Comparison of ENCODE assay signal across 10 cellular contexts in the genomic region with DNA sequence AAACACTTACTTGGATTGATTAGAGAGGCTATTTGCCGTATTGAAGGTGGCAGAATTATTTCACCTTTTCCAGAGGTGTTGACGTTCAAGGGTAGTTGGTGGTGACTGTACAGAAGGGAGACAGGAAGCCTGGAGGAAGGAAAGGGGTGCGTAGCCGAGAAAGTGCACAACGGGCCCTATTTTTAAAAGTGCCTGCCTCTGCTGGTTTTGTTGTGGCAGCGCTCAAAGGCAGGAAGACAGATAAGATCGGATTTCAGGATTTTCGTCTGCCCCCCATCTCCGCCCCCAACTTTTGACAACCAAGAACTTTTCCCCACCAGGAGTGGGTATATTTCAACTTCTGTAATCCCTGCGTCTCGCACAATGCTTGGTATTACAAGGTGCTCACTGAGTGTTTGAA. TPM values are rescaled to one million over a fixed set of nuclear protein-coding genes. Genes with fewer than 3 reads are reported as not detected.
DNase-seq lines count a peak whose midpoint lies in the region; ATAC-seq and TF ChIP-seq lines count a peak whose summit lies in the region.
"Had no signal": no experiment of that assay in that cellular context is flagged by ENCODE, and none has a peak within 500 bp of the region (broad histone marks: within the 10 kb centered on the region; RNA-seq: fewer than 3 reads in every experiment).

No MANE protein-coding gene starts in this region.

- TF ChIP-seq EP300 in esophagus muscularis mucosa (IDR thresholded peaks at IDR 0.05) (no peak), suprapubic skin (IDR thresholded peaks at IDR 0.05) (no peak)

- H3K27ac ChIP-seq in cardiac muscle cell = peak overlapping the region; percentile 1
- H3K27ac ChIP-seq in right cardiac atrium (ENCODE audit: low read length) = no peak overlapping the region
- peak overlapping the region; percentile 79 to 88 (median 83) for H3K27ac ChIP-seq in esophagus muscularis mucosa (replicated peaks in 1 of 4)
- H3K27ac ChIP-seq in suprapubic skin = peak overlapping the region; percentile 11
- no peak overlapping the region for H3K27ac ChIP-seq in prostate gland

- TF ChIP-seq CTCF in cardiac muscle cell (IDR thresholded peaks at IDR 0.05; ENCODE audit: low read depth, low read length) = no peak
- TF ChIP-seq CTCF in esophagus muscularis mucosa (IDR thresholded peaks at IDR 0.05) = no peak
- no peak for TF ChIP-seq CTCF in suprapubic skin (IDR thresholded peaks at IDR 0.05)
- no peak for TF ChIP-seq CTCF in prostate gland (IDR thresholded peaks at IDR 0.05)

- H3K36me3 ChIP-seq in cardiac muscle cell = no peaks in the 10 kb centered on the region
- no peaks in the 10 kb centered on the region for H3K36me3 ChIP-seq in esophagus muscularis mucosa
- H3K36me3 ChIP-seq in suprapubic skin = no peaks in the 10 kb centered on the region
- H3K36me3 ChIP-seq in prostate gland = no peaks in the 10 kb centered on the region

- 45% methylated on average over 11 of the region's 11 CpGs for WGBS in right cardiac atrium
- WGBS in esophagus muscularis mucosa = 59% methylated on average over 11 of the region's 11 CpGs
- 76% methylated on average over 11 of the region's 11 CpGs for WGBS in suprapubic skin
- 58% methylated on average over 11 of the region's 11 CpGs for WGBS in prostate gland

- TF ChIP-seq POLR2A in esophagus muscularis mucosa (IDR thresholded peaks at IDR 0.05; ENCODE audit: low read depth) (no peak), suprapubic skin (IDR thresholded peaks at IDR 0.05) (no peak), prostate gland (IDR thresholded peaks at IDR 0.05) (no peak)

- H3K27me3 ChIP-seq in cardiac muscle cell = no peaks in the 10 kb centered on the region
- no peaks in the 10 kb centered on the region for H3K27me3 ChIP-seq in right cardiac atrium (ENCODE audit: control insufficient read depth, insufficient read depth)
- no peaks in the 10 kb centered on the region for H3K27me3 ChIP-seq in esophagus muscularis mucosa
- H3K27me3 ChIP-seq in suprapubic skin = no peaks in the 10 kb centered on the region
- no peaks in the 10 kb centered on the region for H3K27me3 ChIP-seq in prostate gland (replicated peaks; ENCODE audit: insufficient read depth)
- H3K27me3 ChIP-seq: MG63 had no signal

- H3K9me3 ChIP-seq in cardiac muscle cell (ENCODE audit: low read depth) (no peaks in the 10 kb centered on the region), right cardiac atrium (ENCODE audit: control insufficient read depth, low read length) (no peaks in the 10 kb centered on the region), esophagus muscularis mucosa (no peaks in the 10 kb centered on the region), suprapubic skin (no peaks in the 10 kb centered on the region), prostate gland (no peaks in the 10 kb centered on the region)
- H3K9me3 ChIP-seq: MG63 had no signal

- peaks cover 31% of the 10 kb centered on the region for H3K4me1 ChIP-seq in cardiac muscle cell (ENCODE audit: low read depth)
- peaks cover 47% of the 10 kb centered on the region for H3K4me1 ChIP-seq in right cardiac atrium (ENCODE audit: control insufficient read depth, insufficient read depth, low read length)
- H3K4me1 ChIP-seq in esophagus muscularis mucosa = peaks cover 70 to 98% (median 93%) of the 10 kb centered on the region in 4 donors
- H3K4me1 ChIP-seq in suprapubic skin = peaks cover 91% of the 10 kb centered on the region
- H3K4me1 ChIP-seq in prostate gland (replicated peaks) = peaks cover 25% of the 10 kb centered on the region

- H3K4me3 ChIP-seq in cardiac muscle cell (no peak overlapping the region), right cardiac atrium (ENCODE audit: low read length) (no peak overlapping the region), esophagus muscularis mucosa (no peak overlapping the region), suprapubic skin (no peak overlapping the region), prostate gland (no peak overlapping the region)
- H3K4me3 ChIP-seq: MG63 had no signal

- no peak for DNase-seq in cardiac muscle cell (ENCODE audit: low read depth in 1 of 2, low spot score in 1 of 2)
- DNase-seq in right cardiac atrium = no peak
- peak in 3 of 5 donors; percentile 26 to 43 (median 37) for DNase-seq in T-helper 1 cell
- DNase-seq in esophagus muscularis mucosa (ENCODE audit: extremely low spot score) = no peak
- no peak for DNase-seq in suprapubic skin (ENCODE audit: low spot score in 2 of 2)
- DNase-seq in prostate gland (ENCODE audit: low spot score) = no peak
- DNase-seq: MG63, NCI-H748 treated with DMSO at 0.1 percent for 48 hours had no signal

- intact Hi-C loops in right cardiac atrium (cut with DNase I) = loop anchor here in 1 of 4 donors (10.0 kb wide), 1 partner anchor 61 kb away; no protein-coding TSS in a partner anchor
- intact Hi-C loops in esophagus muscularis mucosa (cut with DNase I) = loop anchor here (5.0 kb wide), 1 partner anchor 37 kb away; the partner anchor contains the start of gene SMAD3
- intact Hi-C loops in prostate gland (cut with DNase I) = loop anchor here (10.0 kb wide), 1 partner anchor 79 kb away; no protein-coding TSS in a partner anchor

- no peak for ATAC-seq in right cardiac atrium
- ATAC-seq in HG02798 (IDR thresholded peaks at IDR 0.05; ENCODE audit: poor library complexity, unreplicated experiment) = no peak
- no peak for ATAC-seq in HG03135 (IDR thresholded peaks at IDR 0.05; ENCODE audit: unreplicated experiment)

RNA-seq across cellular contexts. Expression of gene SMAD3, which starts 38.5 kb away (rescaled TPM):
- total RNA-seq in cardiac muscle cell (25.9 and 29.2 TPM in 2 replicates), right cardiac atrium (10 to 100 TPM; 29.2 to 40.5 (median 30.5) TPM), esophagus muscularis mucosa (10 to 100 TPM; 21.2 to 32.3 (median 24.2) TPM), suprapubic skin (10 to 100 TPM; 41.9 to 94.9 (median 56.1) TPM), prostate gland (10 to 100 TPM; 30.6 to 45.4 TPM)
- polyA plus RNA-seq in cardiac muscle cell (16.3 and 26.1 TPM in 2 replicates), right cardiac atrium (9.9 TPM)

Comparison
In these comparisons a context has a peak if more than half of its experiments do, and no peak if none do; other contexts are left out.
1. H3K27ac ChIP-seq: peak in cardiac muscle cell (single experiment), esophagus muscularis mucosa (4 of 4) and suprapubic skin (single experiment); none in right cardiac atrium (single experiment) and prostate gland (0 of 2).
2. DNase-seq: peak in T-helper 1 cell (3 of 5); none in cardiac muscle cell (0 of 2), right cardiac atrium (0 of 3), esophagus muscularis mucosa (single experiment), suprapubic skin (0 of 2) and prostate gland (single experiment).